In the genomic region with DNA sequence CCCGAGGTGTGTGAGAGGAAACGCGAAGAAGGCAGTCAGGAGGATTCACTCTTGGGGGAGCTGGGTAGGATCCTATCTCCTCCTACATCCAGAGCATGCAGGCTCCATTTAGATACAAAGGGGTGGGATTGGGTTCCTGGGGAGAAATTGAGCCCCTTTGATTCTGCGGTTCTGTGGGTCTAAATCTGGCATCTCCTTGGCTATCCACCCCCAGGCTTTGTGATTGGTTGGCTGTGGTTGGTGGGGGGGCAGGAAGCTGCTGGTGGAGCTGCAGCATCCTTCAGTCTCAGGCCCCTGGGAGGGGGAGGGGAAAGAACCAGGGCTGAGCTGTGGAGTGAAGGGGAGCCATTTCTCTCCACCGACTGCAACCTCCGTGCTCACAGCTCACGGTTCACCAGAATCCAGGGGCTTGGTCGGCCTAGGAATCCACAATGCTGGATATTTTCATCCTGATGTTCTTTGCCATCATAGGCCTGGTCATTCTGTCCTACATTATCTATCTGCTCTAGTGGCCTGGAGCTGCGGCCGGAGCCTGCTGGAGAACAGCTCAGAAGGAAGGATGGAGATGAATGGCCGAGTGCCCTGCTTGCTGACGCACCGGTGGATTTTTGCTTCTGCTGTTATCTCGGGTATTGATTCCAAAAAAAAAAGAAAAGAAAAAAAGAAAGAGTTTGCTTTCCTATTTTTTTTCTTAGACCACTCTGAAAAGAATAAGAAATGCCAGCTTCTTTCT, we compare ENCODE assay signal across 9 cellular contexts.
DNase-seq lines count a peak whose midpoint lies in the region; TF ChIP-seq lines count a peak whose summit lies in the region.
"Had no signal": no experiment of that assay in that cellular context is flagged by ENCODE, and none has a peak within 500 bp of the region (broad histone marks: within the 10 kb centered on the region; RNA-seq: fewer than 3 reads in every experiment).

A gene (plus strand): TSS at position 352 of the 733 bp plus-strand sequence.

- TF ChIP-seq CTCF in ovary (IDR thresholded peaks at IDR 0.05) = no peak

- no peaks in the 10 kb centered on the region for H3K27me3 Mint-ChIP-seq in CD4-positive, alpha-beta memory T cell
- no peaks in the 10 kb centered on the region for H3K27me3 Mint-ChIP-seq in activated CD4-positive, alpha-beta T cell treated with anti-CD3 and anti-CD28 coated beads, Interleukin-2, amount 10 ng/mL, durations not matched to agents 24 days and 14 days

- CTCF ChIA-PET in CD4-positive, alpha-beta memory T cell (lab: Charles Lee; ENCODE audit: partially characterized antibody) = interaction anchor here (0.8 to 4.0 kb wide), 19 partner anchors 8 to 249 kb away, joined by 3 to 19 read pairs (median 8); a partner anchor contains a TSS

- peak within 1 kb of the TSS in 4 of 8 donors; percentile 6 to 41 (median 21) for H3K4me3 Mint-ChIP-seq in CD4-positive, alpha-beta memory T cell
- peak within 1 kb of the TSS; percentile 0 for H3K4me3 Mint-ChIP-seq in activated CD4-positive, alpha-beta T cell treated with anti-CD3 and anti-CD28 coated beads, Interleukin-2, amount 10 ng/mL, durations not matched to agents 24 days and 14 days

- TF ChIP-seq POLR2A in ovary (IDR thresholded peaks at IDR 0.05) = no peak

- peaks cover 22 to 32% (median 28%) of the 10 kb centered on the region in 4 donors for H3K4me1 Mint-ChIP-seq in CD4-positive, alpha-beta memory T cell
- peaks cover 28% of the 10 kb centered on the region for H3K4me1 Mint-ChIP-seq in activated CD4-positive, alpha-beta T cell treated with anti-CD3 and anti-CD28 coated beads, Interleukin-2, amount 10 ng/mL, durations not matched to agents 24 days and 14 days

- peaks cover under 1 to 10% of the 10 kb centered on the region in 2 donors for H3K36me3 Mint-ChIP-seq in CD4-positive, alpha-beta memory T cell
- H3K36me3 Mint-ChIP-seq in activated CD4-positive, alpha-beta T cell treated with anti-CD3 and anti-CD28 coated beads, Interleukin-2, amount 10 ng/mL, durations not matched to agents 24 days and 14 days (ENCODE audit: low read depth) = peaks cover 7% of the 10 kb centered on the region

- intact Hi-C loops in CD4-positive, alpha-beta memory T cell (cut with micrococcal nuclease) = loop anchor here (2.0 kb wide), 2 partner anchors 55 to 227 kb away; a partner anchor contains a TSS
- intact Hi-C loops in activated CD4-positive, alpha-beta T cell treated with anti-CD3 and anti-CD28 coated beads, Interleukin-2, amount 10 ng/mL, durations not matched to agents 24 days and 14 days (cut with micrococcal nuclease) = loop anchor here (2.0 kb wide), 1 partner anchor 55 kb away; a partner anchor contains a TSS
- intact Hi-C loops in ovary (cut with DNase I) = no loop called here

- no peak for TF ChIP-seq EP300 in ovary (IDR thresholded peaks at IDR 0.05)

- H3K4me3 ChIP-seq in CD4-positive, alpha-beta memory T cell (ENCODE audit: low read length in 2 of 2) = no peak within 1 kb of the TSS
- H3K4me3 ChIP-seq in ovary = peak within 1 kb of the TSS; percentile 7

- POLR2A ChIA-PET in CD4-positive, alpha-beta memory T cell (lab: Charles Lee; ENCODE audit: partially characterized antibody) = interaction anchor here (1.0 to 5.7 kb wide), 7 partner anchors 24 to 239 kb away, joined by 3 to 44 read pairs (median 5); a partner anchor contains a TSS

- no peaks in the 10 kb centered on the region for H3K9me3 ChIP-seq in CD4-positive, alpha-beta memory T cell (ENCODE audit: control insufficient read depth in 1 of 2, low read length in 2 of 2)
- H3K9me3 ChIP-seq in ovary = no peaks in the 10 kb centered on the region

- peaks cover 19% of the 10 kb centered on the region for H3K4me1 ChIP-seq in CD4-positive, alpha-beta memory T cell (ENCODE audit: insufficient read depth, low read length)
- peaks cover 6% of the 10 kb centered on the region for H3K4me1 ChIP-seq in ovary (ENCODE audit: insufficient read depth)

- H3K27me3 ChIP-seq in CD4-positive, alpha-beta memory T cell (ENCODE audit: insufficient read depth, low read length) = no peaks in the 10 kb centered on the region
- H3K27me3 ChIP-seq in ovary = no peaks in the 10 kb centered on the region

- no peak within 1 kb of the TSS for H3K27ac ChIP-seq in CD4-positive, alpha-beta memory T cell (ENCODE audit: low read depth, low read length)
- H3K27ac ChIP-seq in ovary = peak within 1 kb of the TSS in 1 of 2 donors; percentile 0

- DNase-seq in CD4-positive, alpha-beta memory T cell = peak in 4 of 5 donors; percentile 17 to 30 (median 26)
- peak; percentile 79 for DNase-seq in activated CD4-positive, alpha-beta T cell treated with anti-CD3 and anti-CD28 coated beads, Interleukin-2, amount 10 ng/mL, durations not matched to agents 24 days and 14 days
- DNase-seq in fibroblast of peridontal ligament (ENCODE audit: extremely low read depth) (peak; percentile 30), ovary (peak; percentile 62 to 82 (median 79)), H4 (ENCODE audit: low spot score) (no peak), LoVo (ENCODE audit: low spot score) (no peak), NCI-H187 (lab: John Stamatoyannopoulos, UW) (no peak)
- DNase-seq in activated CD4-positive, CD25-positive, alpha-beta regulatory T cell treated with anti-CD3 and anti-CD28 coated beads, Interleukin-2, amount 50 U/mL, for 72 hours = no peak
- DNase-seq: NCI-H1436 treated with DMSO at 0.1 percent for 48 hours had no signal

- peaks cover 0 to 2% (median 0%) of the 10 kb centered on the region in 8 donors for H3K9me3 Mint-ChIP-seq in CD4-positive, alpha-beta memory T cell
- no peaks in the 10 kb centered on the region for H3K9me3 Mint-ChIP-seq in activated CD4-positive, alpha-beta T cell treated with anti-CD3 and anti-CD28 coated beads, Interleukin-2, amount 10 ng/mL, durations not matched to agents 24 days and 14 days

- H3K36me3 ChIP-seq in CD4-positive, alpha-beta memory T cell (ENCODE audit: insufficient read depth, low read length) = no peaks in the 10 kb centered on the region
- H3K36me3 ChIP-seq in ovary = no peaks in the 10 kb centered on the region

- 26 to 35% (median 31%) methylated on average over 14 of the region's 14 CpGs for WGBS in ovary, 3 donors

- peak within 1 kb of the TSS in 6 of 7 donors; percentile 8 to 80 (median 52) for H3K27ac Mint-ChIP-seq in CD4-positive, alpha-beta memory T cell
- peak within 1 kb of the TSS; percentile 14 for H3K27ac Mint-ChIP-seq in activated CD4-positive, alpha-beta T cell treated with anti-CD3 and anti-CD28 coated beads, Interleukin-2, amount 10 ng/mL, durations not matched to agents 24 days and 14 days

Comparison
In these comparisons a context has a peak if more than half of its experiments do, and no peak if none do; other contexts are left out.
1. DNase-seq: peak in CD4-positive, alpha-beta memory T cell (4 of 5), activated CD4-positive, alpha-beta T cell treated with anti-CD3 and anti-CD28 coated beads, Interleukin-2, amount 10 ng/mL, durations not matched to agents 24 days and 14 days (single experiment), fibroblast of peridontal ligament (single experiment) and ovary (5 of 5); none in H4 (single experiment), LoVo (single experiment), NCI-H187 (0 of 2) and activated CD4-positive, CD25-positive, alpha-beta regulatory T cell treated with anti-CD3 and anti-CD28 coated beads, Interleukin-2, amount 50 U/mL, for 72 hours (single experiment).
2. intact Hi-C loops: an anchor here in CD4-positive, alpha-beta memory T cell (2.0 kb wide) and activated CD4-positive, alpha-beta T cell treated with anti-CD3 and anti-CD28 coated beads, Interleukin-2, amount 10 ng/mL, durations not matched to agents 24 days and 14 days (2.0 kb wide); none called in ovary.